20 cellular contexts compared by ENCODE assay signal in the genomic region with DNA sequence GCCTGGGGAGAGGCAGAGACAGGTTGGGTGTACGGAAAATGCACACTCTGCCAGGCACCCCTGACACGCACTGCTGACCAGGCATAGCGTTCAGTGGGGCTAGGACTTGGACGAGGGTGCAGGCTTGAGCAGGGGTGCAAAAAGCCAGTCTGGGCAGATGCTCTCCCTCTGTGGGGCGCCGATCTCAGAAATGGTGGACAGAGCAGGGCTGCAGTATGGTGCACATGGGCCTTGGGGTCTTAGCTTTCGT. TPM values are rescaled to one million over a fixed set of nuclear protein-coding genes. Genes with fewer than 3 reads are reported as not detected.
DNase-seq lines count a peak whose midpoint lies in the region; ATAC-seq and TF ChIP-seq lines count a peak whose summit lies in the region.
"Had no signal": no experiment of that assay in that cellular context is flagged by ENCODE, and none has a peak within 500 bp of the region (broad histone marks: within the 10 kb centered on the region; RNA-seq: fewer than 3 reads in every experiment).

No MANE protein-coding gene starts in this region.

- H3K79me2 ChIP-seq in HCT116 (ENCODE audit: insufficient read depth, low read length): peaks cover 28% of the 10 kb centered on the region; the same call in 1 of the 2 replicates

- H3K27ac Mint-ChIP-seq in nephron progenitor cell: no peak overlapping the region
- H3K27ac Mint-ChIP-seq: CD4-positive, CD25-positive, alpha-beta regulatory T cell had no signal

- H3K9me2 ChIP-seq in HCT116 (ENCODE audit: insufficient read depth): no peaks in the 10 kb centered on the region

- H2AFZ ChIP-seq in HCT116 (ENCODE audit: low read depth, low read length, poor library complexity, severe bottlenecking): no peak overlapping the region

- TF ChIP-seq POLR2A in HCT116 (IDR thresholded peaks at IDR 0.05; ENCODE audit: borderline replicate concordance, extremely low read depth, insufficient read depth, insufficient read length) (no peak), erythroblast (IDR thresholded peaks at IDR 0.05; ENCODE audit: low read length) (no peak)

- H3K9ac ChIP-seq in BLaER1 (no peak overlapping the region), HCT116 (ENCODE audit: low read length) (no peak overlapping the region)

- H3K9me3 Mint-ChIP-seq in nephron progenitor cell: no peaks in the 10 kb centered on the region

- H4K20me1 ChIP-seq in BLaER1: peaks cover 7% of the 10 kb centered on the region; the same call in 1 of the 2 replicates
- no peaks in the 10 kb centered on the region for H4K20me1 ChIP-seq in HCT116 (ENCODE audit: insufficient read depth)

- TF ChIP-seq CTCF in HCT116 (IDR thresholded peaks at IDR 0.05 in 2 of 3, conservative IDR thresholded peaks at IDR 0.05 in 1 of 3; ENCODE audit: borderline replicate concordance in 1 of 3, insufficient read depth in 1 of 3, low read depth in 2 of 3, low read length in 2 of 3) (no peak), WERI-Rb-1 (IDR thresholded peaks at IDR 0.05; ENCODE audit: low read depth, low read length) (no peak), nephron progenitor cell (IDR thresholded peaks at IDR 0.05) (no peak), GM10266 (IDR thresholded peaks at IDR 0.05; ENCODE audit: control insufficient read depth, insufficient read depth, low read depth, missing control alignments) (no peak)

- POLR2A ChIA-PET in HCT116 (lab: Charles Lee): no interaction called here

- RAD21 ChIA-PET in HCT116 (lab: Charles Lee; ENCODE audit: low non-redundant PET in 1 of 2, low total read pairs in 2 of 2, uncharacterized antibody in 2 of 2, unreplicated experiment in 2 of 2): no interaction called here

- ATAC-seq in HCT116: no peak
- ATAC-seq in HG03432 (IDR thresholded peaks at IDR 0.05; ENCODE audit: unreplicated experiment): no peak
- ATAC-seq in GM19035 (IDR thresholded peaks at IDR 0.05; ENCODE audit: unreplicated experiment): no peak
- ATAC-seq: GM12878 had no signal

- intact Hi-C loops in HCT116 (cut with micrococcal nuclease): no loop called here

- peak overlapping the region; percentile 44 for H3K4me3 Mint-ChIP-seq in nephron progenitor cell

- BruUV-seq in HCT116 (replicated peaks; lab: Mats Ljungman, UMichigan): no TSS peak

- DNase-seq in HCT116 (ENCODE audit: low read depth, low spot score): no peak
- no peak for DNase-seq in WERI-Rb-1
- DNase-seq in nephron progenitor cell: no peak
- no peak for DNase-seq in erythroblast (lab: John Stamatoyannopoulos, UW)
- DNase-seq in GM10266 (ENCODE audit: extremely low spot score): no peak
- DNase-seq: CD4-positive, CD25-positive, alpha-beta regulatory T cell; COR-L47; DMS79; GOT3; MG63; NCI-H1417 treated with DMSO at 0.1 percent for 48 hours; NCI-H187; NCI-H446; OCI-M1; SHP77 had no signal

- H3K27me3 Mint-ChIP-seq in nephron progenitor cell (ENCODE audit: low read depth, poor library complexity): peaks cover 69% of the 10 kb centered on the region

- no peaks in the 10 kb centered on the region for H3K36me3 ChIP-seq in BLaER1
- no peaks in the 10 kb centered on the region for H3K36me3 ChIP-seq in HCT116 (ENCODE audit: control insufficient read depth in 1 of 2, insufficient read depth in 2 of 2, low read length in 2 of 2)
- H3K36me3 ChIP-seq in WERI-Rb-1: no peaks in the 10 kb centered on the region
- H3K36me3 ChIP-seq: MG63 had no signal

- H3K4me1 ChIP-seq in BLaER1: peaks cover 73% of the 10 kb centered on the region
- peaks cover 12% of the 10 kb centered on the region in 2 experiments; a peak in 3 of 4 replicates for H3K4me1 ChIP-seq in HCT116 (ENCODE audit: control insufficient read depth in 1 of 2, insufficient read depth in 2 of 2, low read length in 2 of 2)

- H3K4me3 ChIP-seq in BLaER1 (no peak overlapping the region), HCT116 (replicated peaks in 1 of 2; ENCODE audit: low read depth in 1 of 2, low read length in 2 of 2) (no peak overlapping the region), WERI-Rb-1 (ENCODE audit: low read depth, low read length) (no peak overlapping the region)
- H3K4me3 ChIP-seq: GM12878, K562, MG63 had no signal

- H3K27me3 ChIP-seq in BLaER1 (peaks cover 49% of the 10 kb centered on the region), HCT116 (ENCODE audit: insufficient read depth, low read length) (no peaks in the 10 kb centered on the region), WERI-Rb-1 (ENCODE audit: insufficient read depth, low read depth, severe bottlenecking) (no peaks in the 10 kb centered on the region)

- TF ChIP-seq RAD21 in HCT116 (IDR thresholded peaks at IDR 0.05; ENCODE audit: low read depth): no peak

- no peaks in the 10 kb centered on the region for H3K36me3 Mint-ChIP-seq in nephron progenitor cell (ENCODE audit: low read depth)
- H3K36me3 Mint-ChIP-seq: CD4-positive, CD25-positive, alpha-beta regulatory T cell had no signal

- H3K27ac ChIP-seq in BLaER1 (no peak overlapping the region), HCT116 (ENCODE audit: low read depth, low read length) (0 out of 2 replicates have a peak overlapping the region, but pooled peaks have one; percentile 75), WERI-Rb-1 (peak overlapping the region; percentile 92)

- peaks cover 35% of the 10 kb centered on the region for H3K4me1 Mint-ChIP-seq in nephron progenitor cell

- CTCF ChIA-PET in HCT116 (lab: Charles Lee): no interaction called here

- no peaks in the 10 kb centered on the region for H3K9me3 ChIP-seq in BLaER1
- H3K9me3 ChIP-seq in HCT116 (ENCODE audit: control insufficient read depth in 1 of 2, insufficient read depth in 1 of 2, low read depth in 1 of 2, low read length in 2 of 2): no peaks in the 10 kb centered on the region
- H3K9me3 ChIP-seq in WERI-Rb-1 (ENCODE audit: severe bottlenecking): no peaks in the 10 kb centered on the region
- H3K9me3 ChIP-seq: MG63 had no signal

- H3K4me2 ChIP-seq in BLaER1 (peak overlapping the region; percentile 96), HCT116 (ENCODE audit: low read length) (no peak overlapping the region)

TF ChIP-seq in HCT116, 20 proteins besides CTCF, POLR2A, EP300 and RAD21:
- TF ChIP-seq EGR1 (IDR thresholded peaks at IDR 0.05; ENCODE audit: low read depth): no peak
- no peak for TF ChIP-seq SRF (IDR thresholded peaks at IDR 0.05; ENCODE audit: low read depth)
- no peak for TF ChIP-seq SIN3A (IDR thresholded peaks at IDR 0.05; ENCODE audit: low read depth)
- no peak for TF ChIP-seq ELF1 (IDR thresholded peaks at IDR 0.05; ENCODE audit: borderline replicate concordance, low read depth)

RNA-seq across cellular contexts. Expression of a gene that starts 1.0 kb away (rescaled TPM):
- total RNA-seq in HCT116 (2021; ENCODE audit: unreplicated experiment): 26.6 TPM
- 13.6 and 18.0 TPM in 2 replicates for polyA plus RNA-seq in HCT116 (2012)
- total RNA-seq: K562 had no signal
- polyA plus RNA-seq: K562 had no signal
